In the genomic region with DNA sequence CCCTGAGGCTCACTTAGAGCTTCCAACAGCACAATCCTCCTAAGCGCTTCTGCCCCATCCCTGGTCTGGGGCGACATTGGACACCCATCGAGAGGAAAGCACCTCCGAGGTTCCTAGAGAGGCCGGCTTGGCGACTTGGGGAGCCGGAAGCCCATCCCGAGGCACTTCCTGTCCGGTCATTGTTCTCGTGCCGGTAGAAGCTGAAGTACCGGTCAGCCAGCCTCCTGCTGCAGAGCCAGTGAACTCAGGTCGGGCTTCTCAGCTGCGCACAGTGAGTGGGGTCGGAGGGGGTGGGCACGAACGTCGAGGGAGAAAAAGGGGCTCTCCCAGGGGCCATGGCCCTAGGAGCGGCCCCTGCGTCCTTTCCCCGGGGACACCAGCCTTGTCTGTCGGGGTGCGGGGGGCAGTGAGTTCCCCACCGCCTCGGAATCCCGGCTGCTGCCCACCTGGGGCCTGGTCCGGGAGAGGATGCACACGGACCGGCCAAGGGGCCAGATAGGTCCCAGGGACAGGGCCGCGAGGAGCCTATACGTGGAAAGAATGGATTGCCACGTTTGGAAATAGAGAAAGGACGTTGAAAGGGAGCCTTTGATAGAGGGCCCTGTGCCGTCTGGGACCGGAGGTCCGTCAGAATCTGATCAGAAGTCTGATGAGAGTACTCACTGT, we compare ENCODE assay signal across 8 cellular contexts. TPM values are rescaled to one million over a fixed set of nuclear protein-coding genes. Genes with fewer than 3 reads are reported as not detected.
DNase-seq lines count a peak whose midpoint lies in the region; ATAC-seq and TF ChIP-seq lines count a peak whose summit lies in the region.

ZNF35 (plus strand) TSS at position 169 of the 666 bp plus-strand sequence. CDS start 2,336 bp downstream, outside the sequence.

- H3K27me3 Mint-ChIP-seq in CD14-positive monocyte (ENCODE audit: low read depth in 3 of 3) (peaks cover 2 to 3% (median 2%) of the 10 kb centered on the region in 3 donors), mesothelial cell of epicardium (ENCODE audit: low read depth) (no peaks in the 10 kb centered on the region)

- H3K4me3 Mint-ChIP-seq in CD14-positive monocyte (peak within 1 kb of the TSS; percentile 91 to 93), mesothelial cell of epicardium (peak within 1 kb of the TSS; percentile 95)

- H3K36me3 Mint-ChIP-seq in CD14-positive monocyte = peaks cover 30% of the 10 kb centered on the region in 2 donors
- peaks cover 40% of the 10 kb centered on the region for H3K36me3 Mint-ChIP-seq in mesothelial cell of epicardium

- peaks cover 15% of the 10 kb centered on the region for H3K4me1 Mint-ChIP-seq in CD14-positive monocyte
- peaks cover 20% of the 10 kb centered on the region for H3K4me1 Mint-ChIP-seq in mesothelial cell of epicardium

- intact Hi-C loops in CD14-positive monocyte (cut with micrococcal nuclease) = no loop called here

- peaks cover 14 to 53% (median 39%) of the 10 kb centered on the region in 7 donors for H3K9me3 Mint-ChIP-seq in CD14-positive monocyte
- H3K9me3 Mint-ChIP-seq in mesothelial cell of epicardium = peaks cover 8% of the 10 kb centered on the region

- DNase-seq in CD14-positive monocyte (ENCODE audit: low spot score) (peak; percentile 60), NCI-H2227 (lab: John Stamatoyannopoulos, UW; ENCODE audit: unreplicated experiment) (peak; percentile 90), epithelial cell of proximal tubule (ENCODE audit: low read depth) (peak; percentile 56), mesothelial cell of epicardium (ENCODE audit: low spot score in 2 of 2, unreplicated experiment in 2 of 2) (peak; percentile 50 to 77)
- peak; percentile 7 for DNase-seq in activated CD4-positive, alpha-beta T cell treated with anti-CD3 and anti-CD28 coated beads, Interleukin-2, amount 50 U/mL, for 1 hour
- DNase-seq in stimulated activated CD8-positive, alpha-beta memory T cell treated with anti-CD3 and anti-CD28 coated beads, Interleukin-7, amount 100 ng/mL, for 1 hour (ENCODE audit: low read depth in 2 of 2) = peak; percentile 4 to 9

- H3K27ac Mint-ChIP-seq in CD14-positive monocyte (peak within 1 kb of the TSS in 4 of 7 donors; percentile 51 to 87 (median 74)), mesothelial cell of epicardium (peak within 1 kb of the TSS; percentile 97)

- H3K4me3 ChIP-seq in epithelial cell of proximal tubule (ENCODE audit: low read depth, low read length) = peak within 1 kb of the TSS; percentile 78

- TF ChIP-seq CTCF in CD14-positive monocyte (IDR thresholded peaks at IDR 0.05) = no peak
- TF ChIP-seq CTCF in epithelial cell of proximal tubule (conservative IDR thresholded peaks at IDR 0.05; ENCODE audit: low read depth, low read length) = no peak
- TF ChIP-seq CTCF in mesothelial cell of epicardium (IDR thresholded peaks at IDR 0.05; ENCODE audit: unreplicated experiment) = no peak

- peak; percentile 80 for ATAC-seq in GM18873 (IDR thresholded peaks at IDR 0.05; ENCODE audit: low FRiP score, unreplicated experiment)
- ATAC-seq in HG03097 (IDR thresholded peaks at IDR 0.05; ENCODE audit: low FRiP score, unreplicated experiment) = peak; percentile 93

RNA-seq across cellular contexts. Expression of gene ZNF35, which starts in this region (rescaled TPM):
- polyA plus RNA-seq in CD14-positive monocyte = 1 to 10 TPM; 2.5 TPM
- total RNA-seq in epithelial cell of proximal tubule = 3.6 and 8.3 TPM in 2 replicates
- total RNA-seq in mesothelial cell of epicardium = 20.9 to 24.0 TPM (median 22.6 TPM) in 3 replicates

Comparison
In these comparisons a context has a peak if more than half of its experiments do, and no peak if none do; other contexts are left out.
1. Peak in every context shown above with its lines: DNase-seq, ATAC-seq and H3K4me3 ChIP-seq.
2. DNase-seq: peak in every context shown above with its lines; median percentile 90 in NCI-H2227; 64 in mesothelial cell of epicardium; 60 in CD14-positive monocyte; 56 in epithelial cell of proximal tubule; 7 in activated CD4-positive, alpha-beta T cell treated with anti-CD3 and anti-CD28 coated beads, Interleukin-2, amount 50 U/mL, for 1 hour; 6 in stimulated activated CD8-positive, alpha-beta memory T cell treated with anti-CD3 and anti-CD28 coated beads, Interleukin-7, amount 100 ng/mL, for 1 hour.